In the genomic region with DNA sequence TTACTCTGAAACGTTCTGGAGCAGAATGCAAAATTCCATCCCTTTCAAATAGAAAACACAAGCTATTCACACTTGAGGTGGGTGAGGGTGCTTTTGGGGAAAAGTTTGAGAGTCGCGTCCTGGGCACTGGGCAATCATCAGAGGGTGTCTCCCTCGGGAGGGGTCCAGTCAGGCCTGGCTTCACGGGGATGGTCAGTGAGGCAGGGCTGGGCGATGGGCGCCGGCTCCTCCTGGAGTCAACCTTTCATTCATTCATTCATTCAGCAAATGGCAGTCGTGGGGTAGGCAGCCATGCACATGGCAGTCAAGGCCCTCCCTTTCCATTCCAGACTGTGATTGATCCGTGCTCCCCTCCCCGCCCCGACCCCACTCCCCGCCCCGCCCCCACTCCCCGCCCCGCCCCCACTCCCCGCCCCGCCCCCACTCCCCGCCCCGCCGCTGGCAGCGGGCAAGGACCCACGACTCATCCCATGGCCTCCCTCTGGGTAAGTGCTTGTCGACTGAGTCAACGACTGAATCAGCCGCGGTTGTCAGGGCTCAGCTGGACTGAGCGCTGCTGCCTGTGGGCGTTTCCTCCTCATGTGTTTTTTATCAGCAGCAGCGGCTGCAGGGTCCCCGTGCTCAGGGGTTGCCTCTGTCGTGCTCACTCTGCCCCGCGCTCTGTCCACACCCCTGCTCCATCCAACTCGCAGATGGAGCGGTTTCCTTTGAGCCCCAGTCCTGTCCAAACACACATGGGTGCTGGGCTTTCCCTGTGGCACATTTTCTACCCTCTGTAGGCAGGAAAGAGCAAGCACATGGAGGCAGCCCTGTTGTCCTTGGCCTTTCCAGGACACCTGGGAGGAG, we compare ENCODE assay signal across 8 cellular contexts. TPM values are rescaled to one million over a fixed set of nuclear protein-coding genes. Genes with fewer than 3 reads are reported as not detected.
DNase-seq lines count a peak whose midpoint lies in the region; ATAC-seq and TF ChIP-seq lines count a peak whose summit lies in the region.

No MANE protein-coding gene starts in this region.

- 24 to 52% (median 28%) methylated on average over 17 to 34 of the region's 36 CpGs for WGBS in spleen, 5 donors

- TF ChIP-seq POLR2A in spleen (IDR thresholded peaks at IDR 0.05): no peak

- no peaks in the 10 kb centered on the region for H3K36me3 ChIP-seq in MM.1S (replicated peaks; ENCODE audit: insufficient read depth, low read length)
- no peaks in the 10 kb centered on the region for H3K36me3 ChIP-seq in spleen

- H3K4me3 ChIP-seq in MM.1S (ENCODE audit: low read length) (no peak overlapping the region), spleen (no peak overlapping the region)

- peak overlapping the region; percentile 65; the same call in 1 of the 2 replicates for H3K4me2 ChIP-seq in MM.1S (ENCODE audit: low read depth, low read length)

- H2AFZ ChIP-seq in MM.1S (ENCODE audit: low read length): peak overlapping the region; percentile 12; the same call in 1 of the 2 replicates

- ATAC-seq in foreskin keratinocyte: peak; percentile 95
- no peak for ATAC-seq in GM21529 (IDR thresholded peaks at IDR 0.05; ENCODE audit: unreplicated experiment)
- ATAC-seq in HG02852 (IDR thresholded peaks at IDR 0.05; ENCODE audit: unreplicated experiment): no peak

- TF ChIP-seq CTCF in MM.1S (IDR thresholded peaks at IDR 0.05; ENCODE audit: low read length): no peak
- peak; percentile 14 for TF ChIP-seq CTCF in foreskin keratinocyte (conservative IDR thresholded peaks at IDR 0.05)
- no peak for TF ChIP-seq CTCF in spleen (IDR thresholded peaks at IDR 0.05 in 8 of 11, conservative IDR thresholded peaks at IDR 0.05 in 3 of 11)

- H3K9ac ChIP-seq in MM.1S (ENCODE audit: low read length): peak overlapping the region; percentile 34; the same call in 1 of the 2 replicates

- H3K9me3 ChIP-seq in MM.1S (replicated peaks; ENCODE audit: insufficient read depth, low read length): no peaks in the 10 kb centered on the region
- H3K9me3 ChIP-seq in spleen: peaks cover 0 to 10% (median 7%) of the 10 kb centered on the region in 8 donors

- H3K79me2 ChIP-seq in MM.1S (ENCODE audit: low read length): no peaks in the 10 kb centered on the region

- H3K27me3 ChIP-seq in MM.1S (replicated peaks; ENCODE audit: insufficient read depth, low read length): no peaks in the 10 kb centered on the region
- H3K27me3 ChIP-seq in foreskin keratinocyte: no peaks in the 10 kb centered on the region
- H3K27me3 ChIP-seq in spleen (replicated peaks in 1 of 7): peaks cover 0 to 23% (median 0%) of the 10 kb centered on the region in 7 donors

- H3K27ac ChIP-seq in MM.1S (ENCODE audit: low read length) (peak overlapping the region; percentile 83), foreskin keratinocyte (no peak overlapping the region), spleen (no peak overlapping the region)

- H3K9me2 ChIP-seq in MM.1S (replicated peaks; ENCODE audit: insufficient read depth, low read length): no peaks in the 10 kb centered on the region

- intact Hi-C loops in spleen (cut with DNase I; ENCODE audit: low total_unique reads): no loop called here

- peak; percentile 88 for DNase-seq in CD1c-positive myeloid dendritic cell (ENCODE audit: extremely low spot score)
- no peak for DNase-seq in MM.1S
- peak; percentile 84 for DNase-seq in activated CD8-positive, alpha-beta memory T cell treated with anti-CD3 and anti-CD28 coated beads, Interleukin-2, amount 50 U/mL, for 48 hours
- peak; percentile 68 to 88 for DNase-seq in foreskin keratinocyte
- peak; percentile 67 for DNase-seq in spleen
- no peak for DNase-seq in NCI-H2171 (lab: John Stamatoyannopoulos, UW)

- H3K4me1 ChIP-seq in MM.1S (ENCODE audit: low read length): peaks cover 42% of the 10 kb centered on the region
- H3K4me1 ChIP-seq in foreskin keratinocyte: peaks cover 14% of the 10 kb centered on the region
- H3K4me1 ChIP-seq in spleen: peaks cover 0 to 39% (median 15%) of the 10 kb centered on the region in 6 donors

- no peaks in the 10 kb centered on the region for H4K20me1 ChIP-seq in MM.1S (ENCODE audit: insufficient read depth, low read length)

- H3F3A ChIP-seq in MM.1S (ENCODE audit: insufficient read depth, low read length): peaks cover 24% of the 10 kb centered on the region; the same call in 1 of the 2 replicates

RNA-seq across cellular contexts. Expression of gene SPSB1, which starts 12.5 kb away (rescaled TPM):
- total RNA-seq in foreskin keratinocyte: 10.3 and 12.9 TPM in 2 replicates
- 11.6 and 12.5 TPM in 2 replicates for polyA plus RNA-seq in foreskin keratinocyte
- 1 to 10 TPM; 2.4 to 7.9 (median 5.3) TPM for total RNA-seq in spleen
- polyA plus RNA-seq in spleen: 1 to 10 TPM; 1.3 to 3.4 (median 2.7) TPM

RNA-seq across cellular contexts. Expression of gene H6PD, which starts 45.7 kb away (rescaled TPM):
- 5.0 and 8.7 TPM in 2 replicates for total RNA-seq in foreskin keratinocyte
- polyA plus RNA-seq in foreskin keratinocyte: 1.8 and 2.9 TPM in 2 replicates
- total RNA-seq in spleen: 10 to 100 TPM; 32.1 to 55.3 (median 37.8) TPM
- polyA plus RNA-seq in spleen: 10 to 100 TPM in 1 of 3 donors, 1 to 10 TPM in 2; 4.5 to 13.9 (median 5.5) TPM

Comparison
In these comparisons a context has a peak if more than half of its experiments do, and no peak if none do; other contexts are left out.
1. DNase-seq: peak in CD1c-positive myeloid dendritic cell (single experiment), activated CD8-positive, alpha-beta memory T cell treated with anti-CD3 and anti-CD28 coated beads, Interleukin-2, amount 50 U/mL, for 48 hours (single experiment), foreskin keratinocyte (2 of 2) and spleen (single experiment); none in MM.1S (single experiment) and NCI-H2171 (single experiment).